Comparison of ENCODE assay signal across 8 cellular contexts in the genomic region with DNA sequence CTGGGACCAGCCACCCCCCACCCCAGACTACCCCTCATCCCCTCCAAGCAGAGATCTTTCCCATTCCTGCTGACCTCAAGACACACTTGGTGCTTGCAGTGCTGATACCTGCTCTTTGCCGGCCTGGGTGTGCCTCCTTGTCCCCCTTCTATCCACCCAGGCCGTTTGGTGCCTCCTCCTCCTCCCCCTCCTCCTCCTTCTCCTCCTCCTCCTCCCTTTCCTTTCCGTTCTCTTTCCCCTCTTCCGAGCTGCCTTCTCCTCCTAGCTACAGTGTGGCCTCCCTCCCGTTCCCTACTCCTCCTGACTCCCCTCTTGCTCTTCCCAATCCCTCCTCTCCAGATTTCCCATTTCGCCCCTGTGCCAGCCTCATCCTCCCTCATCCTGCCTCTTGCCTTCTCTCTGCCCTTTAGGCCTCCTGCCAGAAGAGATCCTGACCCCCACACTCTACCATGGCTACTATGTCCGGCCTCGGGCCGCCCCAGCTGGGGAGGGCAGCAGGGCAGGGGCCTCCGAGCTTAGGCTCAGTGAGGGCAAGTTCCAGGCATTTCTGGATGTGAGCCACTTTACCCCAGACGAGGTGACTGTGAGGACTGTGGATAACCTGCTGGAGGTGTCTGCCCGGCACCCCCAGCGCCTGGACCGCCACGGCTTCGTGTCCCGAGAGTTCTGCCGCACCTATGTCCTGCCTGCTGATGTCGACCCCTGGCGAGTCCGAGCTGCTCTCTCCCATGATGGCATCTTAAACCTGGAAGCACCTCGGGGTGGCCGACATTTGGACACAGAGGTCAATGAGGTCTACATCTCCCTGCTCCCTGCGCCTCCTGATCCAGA. TPM values are rescaled to one million over a fixed set of nuclear protein-coding genes. Genes with fewer than 3 reads are reported as not detected.
A peak's percentile ranks its signal among the peaks of the same experiment; 100 is the strongest.
DNase-seq lines count a peak whose midpoint lies in the region; ATAC-seq, FAIRE-seq and TF ChIP-seq lines count a peak whose summit lies in the region.
"Had no signal": no experiment of that assay in that cellular context is flagged by ENCODE, and none has a peak within 500 bp of the region (broad histone marks: within the 10 kb centered on the region; RNA-seq: fewer than 3 reads in every experiment).

No MANE protein-coding gene starts in this region.

- ATAC-seq in body of pancreas (no peak), left ventricle myocardium superior (peak; percentile 29), pancreas (no peak)

- no peak for TF ChIP-seq CTCF in body of pancreas (IDR thresholded peaks at IDR 0.05)
- no peak for TF ChIP-seq CTCF in pancreas (IDR thresholded peaks at IDR 0.05)
- no peak for TF ChIP-seq CTCF in vagina (IDR thresholded peaks at IDR 0.05)

- H3K36me3 ChIP-seq in body of pancreas (replicated peaks in 1 of 2; ENCODE audit: insufficient read depth in 1 of 2, low read depth in 2 of 2) (no peaks in the 10 kb centered on the region), pancreas (no peaks in the 10 kb centered on the region), vagina (peaks cover 0 to 5% of the 10 kb centered on the region in 2 donors)

- DNase-seq in body of pancreas (no peak), left ventricle myocardium superior (peak; percentile 49), pancreas (peak in 1 of 6 donors; percentile 62), vagina (ENCODE audit: extremely low spot score in 2 of 2) (no peak), NCI-H774 (lab: John Stamatoyannopoulos, UW) (no peak), glomerular visceral epithelial cell (ENCODE audit: extremely low spot score) (no peak)
- DNase-seq in stimulated activated CD4-positive, alpha-beta T cell treated with anti-CD3 and anti-CD28 coated beads, Interleukin-1b, Interleukin-23, amount 100 ng/mL, for 48 hours: no peak

- TF ChIP-seq POLR2A in body of pancreas (IDR thresholded peaks at IDR 0.05) (no peak), vagina (IDR thresholded peaks at IDR 0.05) (no peak)

- peak overlapping the region; percentile 59 to 85 (median 78) for H3K27ac ChIP-seq in body of pancreas
- H3K27ac ChIP-seq in pancreas: peak overlapping the region; percentile 17 to 71 (median 50)
- H3K27ac ChIP-seq in vagina: peak overlapping the region; percentile 99

- peaks cover 45% of the 10 kb centered on the region for H3K4me1 ChIP-seq in body of pancreas
- H3K4me1 ChIP-seq in pancreas: peaks cover 22 to 24% (median 23%) of the 10 kb centered on the region in 3 donors
- H3K4me1 ChIP-seq in vagina: peaks cover 45% of the 10 kb centered on the region

- WGBS in body of pancreas, 2 donors: 68 to 77% methylated on average over 18 to 23 of the region's 24 CpGs
- 76 to 80% methylated on average over 24 of the region's 24 CpGs for WGBS in pancreas, 2 donors

- no peak for FAIRE-seq in pancreas (lab: Jason Lieb, UNC)

- H3K27me3 ChIP-seq in body of pancreas (no peaks in the 10 kb centered on the region), pancreas (no peaks in the 10 kb centered on the region), vagina (no peaks in the 10 kb centered on the region)

- intact Hi-C loops in body of pancreas (cut with DNase I): no loop called here
- intact Hi-C loops in left ventricle myocardium superior (cut with micrococcal nuclease): no loop called here
- intact Hi-C loops in pancreas (cut with DNase I): no loop called here
- intact Hi-C loops in vagina (cut with DNase I): no loop called here

- H3K4me3 ChIP-seq in body of pancreas (no peak overlapping the region), pancreas (peak overlapping the region in 1 of 4 donors; percentile 15), vagina (peak overlapping the region; percentile 58 to 69)

- H3K9me3 ChIP-seq in body of pancreas (no peaks in the 10 kb centered on the region), pancreas (no peaks in the 10 kb centered on the region), vagina (no peaks in the 10 kb centered on the region)

RNA-seq across cellular contexts. Expression of gene HSPB2, which starts 0.7 kb away (rescaled TPM):
- total RNA-seq in body of pancreas (not detected), left ventricle myocardium superior (37.0 TPM), pancreas (under 1 TPM in 5 of 6 donors, not detected in 1; 0.32 to 0.86 (median 0.61) TPM), vagina (not detected)
- 1 to 10 TPM in 1 of 2 donors, under 1 TPM in 1; 0.85 to 1.5 TPM for polyA plus RNA-seq in pancreas
- total RNA-seq: RPMI7951 had no signal

RNA-seq across cellular contexts. Expression of gene CRYAB, which starts 1.7 kb away (rescaled TPM):
- total RNA-seq in body of pancreas (10 to 100 TPM; 10.4 to 61.0 TPM), left ventricle myocardium superior (6,681 TPM), pancreas (10 to 100 TPM in 4 of 6 donors, 1 to 10 TPM in 2; 7.2 to 66.6 (median 16.3) TPM), vagina (161 TPM)
- polyA plus RNA-seq in pancreas: 10 to 100 TPM; 36.1 to 81.8 TPM
- total RNA-seq: RPMI7951 had no signal

RNA-seq across cellular contexts. Expression of gene C11orf52, which starts 5.5 kb away (rescaled TPM):
- 10 to 100 TPM in 1 of 2 donors, 1 to 10 TPM in 1; 4.6 to 14.8 TPM for total RNA-seq in body of pancreas
- 1.0 TPM for total RNA-seq in left ventricle myocardium superior
- total RNA-seq in pancreas: 10 to 100 TPM in 4 of 6 donors, 1 to 10 TPM in 2; 9.3 to 18.5 (median 11.7) TPM
- 10 to 100 TPM; 19.4 to 23.3 TPM for polyA plus RNA-seq in pancreas
- total RNA-seq in vagina: 1.5 TPM
- total RNA-seq: RPMI7951 had no signal

RNA-seq across cellular contexts. Expression of gene DIXDC1, which starts 23.9 kb away (rescaled TPM):
- 10 to 100 TPM; 14.0 to 23.4 TPM for total RNA-seq in body of pancreas
- total RNA-seq in left ventricle myocardium superior: 19.6 TPM
- 10 to 100 TPM in 1 of 6 donors, 1 to 10 TPM in 5; 3.8 to 11.3 (median 5.9) TPM for total RNA-seq in pancreas
- polyA plus RNA-seq in pancreas: 1 to 10 TPM; 3.1 to 4.2 TPM
- total RNA-seq in vagina: 36.8 TPM

RNA-seq across cellular contexts. Expression of gene CFAP68, which starts 33.9 kb away (rescaled TPM):
- total RNA-seq in body of pancreas: 10 to 100 TPM in 1 of 2 donors, 1 to 10 TPM in 1; 7.8 to 31.6 TPM
- 26.1 TPM for total RNA-seq in left ventricle myocardium superior
- 10 to 100 TPM; 14.3 to 24.9 (median 16.0) TPM for total RNA-seq in pancreas
- 10 to 100 TPM; 25.0 to 26.9 TPM for polyA plus RNA-seq in pancreas
- 22.6 TPM for total RNA-seq in vagina

Comparison
In these comparisons a context has a peak if more than half of its experiments do, and no peak if none do; other contexts are left out.
1. H3K4me3 ChIP-seq: peak in vagina (2 of 2); none in body of pancreas (0 of 2).
2. RNA of gene HSPB2, which starts 0.7 kb away (total RNA-seq): 37.0 TPM in left ventricle myocardium superior (single experiment); 0.32 to 0.86 TPM in pancreas, not detected in body of pancreas and not detected in vagina (single experiment); every median in the first group is over 10 times any median in the second.
3. RNA of gene CRYAB, which starts 1.7 kb away (total RNA-seq): 6,681 TPM in left ventricle myocardium superior (single experiment); 161 TPM in vagina (single experiment), 10.4 to 61.0 TPM in body of pancreas and 7.2 to 66.6 TPM in pancreas; every median in the first group is over 10 times any median in the second.
4. Peak in every context shown above with its lines, with median percentiles within 50 percentile points of each other: H3K27ac ChIP-seq.